Comparison of ENCODE assay signal across 36 cellular contexts in genomic region chr6:2754396-2754795, GRCh38. TPM values are rescaled to one million over a fixed set of nuclear protein-coding genes. Genes with fewer than 3 reads are reported as not detected.
"Had no signal": no experiment of that assay in that cellular context is flagged by ENCODE, and none has a peak within 500 bp of the region (broad histone marks: within the 10 kb centered on the region; RNA-seq: fewer than 3 reads in every experiment).

No MANE protein-coding gene starts in this region.

- H3K36me3 Mint-ChIP-seq: activated CD4-positive, alpha-beta memory T cell treated with anti-CD3 and anti-CD28 coated beads for 36 hours; activated naive CD4-positive, alpha-beta T cell treated with anti-CD3 and anti-CD28 coated beads, Interleukin-2, amount 10 ng/mL, durations not matched to agents 7 days and 5 days; activated naive CD4-positive, alpha-beta T cell treated with anti-CD3 and anti-CD28 coated beads, Interleukin-2, amount 50 U/mL, for 24 hours; activated naive CD8-positive, alpha-beta T cell; activated naive CD8-positive, alpha-beta T cell treated with anti-CD3 and anti-CD28 coated beads, Interleukin-2, amount 10 ng/mL, durations not matched to agents 7 days and 5 days; brain had no signal

- H3K27ac Mint-ChIP-seq: activated B cell treated with CpG ODN at 0.5 μM for 24 hours; activated CD4-positive, alpha-beta memory T cell treated with anti-CD3 and anti-CD28 coated beads for 36 hours; activated CD4-positive, alpha-beta T cell treated with anti-CD3 and anti-CD28 coated beads, Interleukin-2, amount 10 ng/mL, durations not matched to agents 24 days and 14 days; activated CD8-positive, alpha-beta T cell treated with anti-CD3 and anti-CD28 coated beads for 36 hours; activated naive CD4-positive, alpha-beta T cell treated with anti-CD3 and anti-CD28 coated beads, Interleukin-2, amount 10 ng/mL, durations not matched to agents 7 days and 5 days; activated naive CD4-positive, alpha-beta T cell treated with anti-CD3 and anti-CD28 coated beads, Interleukin-2, amount 50 U/mL, for 24 hours; activated naive CD8-positive, alpha-beta T cell; activated naive CD8-positive, alpha-beta T cell treated with anti-CD3 and anti-CD28 coated beads, Interleukin-2, amount 10 ng/mL, durations not matched to agents 7 days and 5 days; activated naive CD8-positive, alpha-beta T cell treated with anti-CD3 and anti-CD28 coated beads, Interleukin-2, amount 50 U/mL, for 24 hours; activated T-cell treated with anti-CD3 and anti-CD28 coated beads, Interleukin-2, amount 50 U/mL, for 72 hours; activated T-helper 1 cell treated with anti-CD3 and anti-CD28 coated beads, Interleukin-12 subunit alpha, Interleukin-12 subunit beta, Interleukin-2, Interleukin-4 antibody, amounts not matched to agents 30 ng/mL and 10 ng/mL and 1 ng/mL, durations not matched to agents 14 hours and 24 hours and 36 hours; activated T-helper 17 cell treated with anti-CD3 and anti-CD28 coated beads, Interleukin-2, amount 50 U/mL, for 72 hours; brain; T-helper 1 cell treated with Interleukin-12 subunit alpha and Interleukin-12 subunit beta and Interleukin-4 antibody, amounts not matched to agents 30 μg/mL and 1 μg/mL, for 36 hours; T-helper 2 cell treated with Interferon-gamma antibody and Interleukin-4, amounts not matched to agents 5 μg/mL and 100 μg/mL, for 36 hours had no signal

- H3K9me3 ChIP-seq: ascending aorta had no signal

- H3K4me1 Mint-ChIP-seq: activated naive CD4-positive, alpha-beta T cell treated with anti-CD3 and anti-CD28 coated beads, Interleukin-2, amount 10 ng/mL, durations not matched to agents 7 days and 5 days; activated T-helper 17 cell treated with anti-CD3 and anti-CD28 coated beads, Interleukin-2, amount 50 U/mL, for 72 hours had no signal

- FAIRE-seq: bronchial epithelial cell, colon, TTC549 had no signal

- H3K4me3 ChIP-seq: ascending aorta, cardiac muscle cell had no signal

- H3K4me3 Mint-ChIP-seq: activated B cell treated with CpG ODN at 0.5 μM for 24 hours; activated CD4-positive, alpha-beta memory T cell treated with anti-CD3 and anti-CD28 coated beads for 36 hours; activated CD4-positive, alpha-beta T cell treated with anti-CD3 and anti-CD28 coated beads, Interleukin-2, amount 10 ng/mL, durations not matched to agents 24 days and 14 days; activated CD8-positive, alpha-beta T cell treated with anti-CD3 and anti-CD28 coated beads for 36 hours; activated naive CD4-positive, alpha-beta T cell treated with anti-CD3 and anti-CD28 coated beads, Interleukin-2, amount 10 ng/mL, durations not matched to agents 7 days and 5 days; activated naive CD4-positive, alpha-beta T cell treated with anti-CD3 and anti-CD28 coated beads, Interleukin-2, amount 50 U/mL, for 24 hours; activated naive CD8-positive, alpha-beta T cell; activated naive CD8-positive, alpha-beta T cell treated with anti-CD3 and anti-CD28 coated beads, Interleukin-2, amount 10 ng/mL, durations not matched to agents 7 days and 5 days; activated naive CD8-positive, alpha-beta T cell treated with anti-CD3 and anti-CD28 coated beads, Interleukin-2, amount 50 U/mL, for 24 hours; activated T-cell treated with anti-CD3 and anti-CD28 coated beads, Interleukin-2, amount 50 U/mL, for 4 hours; activated T-cell treated with anti-CD3 and anti-CD28 coated beads, Interleukin-2, amount 50 U/mL, for 72 hours; activated T-helper 1 cell treated with anti-CD3 and anti-CD28 coated beads, Interleukin-12 subunit alpha, Interleukin-12 subunit beta, Interleukin-2, Interleukin-4 antibody, amounts not matched to agents 30 ng/mL and 10 ng/mL and 1 ng/mL, durations not matched to agents 14 hours and 24 hours and 36 hours; activated T-helper 17 cell treated with anti-CD3 and anti-CD28 coated beads, Interleukin-2, amount 50 U/mL, for 72 hours; brain; central memory CD8-positive, alpha-beta T cell; T-helper 1 cell treated with Interleukin-12 subunit alpha and Interleukin-12 subunit beta and Interleukin-4 antibody, amounts not matched to agents 30 μg/mL and 1 μg/mL, for 36 hours; T-helper 2 cell treated with Interferon-gamma antibody and Interleukin-4, amounts not matched to agents 5 μg/mL and 100 μg/mL, for 36 hours had no signal

- ATAC-seq: activated CD8-positive, alpha-beta T cell treated with anti-CD3 and anti-CD28 coated beads for 36 hours; activated naive CD8-positive, alpha-beta T cell treated with anti-CD3 and anti-CD28 coated beads, Interleukin-2, amount 50 U/mL, for 24 hours; activated T-cell treated with anti-CD3 and anti-CD28 coated beads, Interleukin-2, amount 50 U/mL, for 4 hours; activated T-cell treated with anti-CD3 and anti-CD28 coated beads, Interleukin-2, amount 50 U/mL, for 72 hours; activated T-helper 17 cell treated with anti-CD3 and anti-CD28 coated beads, Interleukin-2, amount 50 U/mL, for 72 hours had no signal

- H3K27ac ChIP-seq: ascending aorta, cardiac muscle cell had no signal

- H3K9me3 Mint-ChIP-seq: activated CD4-positive, alpha-beta memory T cell treated with anti-CD3 and anti-CD28 coated beads for 36 hours; activated CD4-positive, alpha-beta T cell treated with anti-CD3 and anti-CD28 coated beads, Interleukin-2, amount 10 ng/mL, durations not matched to agents 24 days and 14 days; activated CD8-positive, alpha-beta T cell treated with anti-CD3 and anti-CD28 coated beads for 36 hours; activated naive CD4-positive, alpha-beta T cell treated with anti-CD3 and anti-CD28 coated beads, Interleukin-2, amount 10 ng/mL, durations not matched to agents 7 days and 5 days; activated naive CD4-positive, alpha-beta T cell treated with anti-CD3 and anti-CD28 coated beads, Interleukin-2, amount 50 U/mL, for 24 hours; activated T-cell treated with anti-CD3 and anti-CD28 coated beads, Interleukin-2, amount 50 U/mL, for 4 hours; activated T-cell treated with anti-CD3 and anti-CD28 coated beads, Interleukin-2, amount 50 U/mL, for 72 hours; activated T-helper 1 cell treated with anti-CD3 and anti-CD28 coated beads, Interleukin-12 subunit alpha, Interleukin-12 subunit beta, Interleukin-2, Interleukin-4 antibody, amounts not matched to agents 30 ng/mL and 10 ng/mL and 1 ng/mL, durations not matched to agents 14 hours and 24 hours and 36 hours; activated T-helper 17 cell treated with anti-CD3 and anti-CD28 coated beads, Interleukin-2, amount 50 U/mL, for 72 hours; central memory CD8-positive, alpha-beta T cell; T-helper 1 cell treated with Interleukin-12 subunit alpha and Interleukin-12 subunit beta and Interleukin-4 antibody, amounts not matched to agents 30 μg/mL and 1 μg/mL, for 36 hours; T-helper 2 cell treated with Interferon-gamma antibody and Interleukin-4, amounts not matched to agents 5 μg/mL and 100 μg/mL, for 36 hours had no signal

- H3K36me3 ChIP-seq: ascending aorta, cardiac muscle cell had no signal

- H3K27me3 ChIP-seq: ascending aorta, cardiac muscle cell had no signal

- DNase-seq: activated B cell treated with CpG ODN at 0.5 μM for 24 hours; activated CD4-positive, alpha-beta memory T cell treated with anti-CD3 and anti-CD28 coated beads for 36 hours; activated CD4-positive, alpha-beta T cell treated with anti-CD3 and anti-CD28 coated beads for 4 hours; activated CD4-positive, alpha-beta T cell treated with anti-CD3 and anti-CD28 coated beads, Interleukin-2, amount 10 ng/mL, durations not matched to agents 24 days and 14 days; activated CD4-positive, alpha-beta T cell treated with anti-CD3 and anti-CD28 coated beads, Interleukin-2, amount 50 U/mL, for 1 hour; activated CD4-positive, alpha-beta T cell treated with anti-CD3 and anti-CD28 coated beads, Interleukin-2, amount 50 U/mL, for 4 hours; activated CD4-positive, CD25-positive, alpha-beta regulatory T cell treated with anti-CD3 and anti-CD28 coated beads, Interleukin-2, amount 50 U/mL, for 72 hours; activated CD8-positive, alpha-beta memory T cell treated with anti-CD3 and anti-CD28 coated beads, Interleukin-2, amount 50 U/mL, for 4 hours; activated CD8-positive, alpha-beta T cell treated with anti-CD3 and anti-CD28 coated beads for 36 hours; activated gamma-delta T cell; activated naive CD4-positive, alpha-beta T cell treated with anti-CD3 and anti-CD28 coated beads, Interleukin-2, amount 10 ng/mL, durations not matched to agents 7 days and 5 days; activated naive CD4-positive, alpha-beta T cell treated with Interleukin-2 at 50 U/mL for 16 hours; activated naive CD8-positive, alpha-beta T cell treated with anti-CD3 and anti-CD28 coated beads, Interleukin-2, amount 10 ng/mL, durations not matched to agents 7 days and 5 days; activated naive CD8-positive, alpha-beta T cell treated with anti-CD3 and anti-CD28 coated beads, Interleukin-2, amount 50 U/mL, for 24 hours; activated T-cell treated with anti-CD3 and anti-CD28 coated beads for 4 hours; activated T-cell treated with anti-CD3 and anti-CD28 coated beads, Interleukin-2, amount 50 U/mL, for 1 hour; activated T-cell treated with anti-CD3 and anti-CD28 coated beads, Interleukin-2, amount 50 U/mL, for 4 hours; activated T-cell treated with anti-CD3 and anti-CD28 coated beads, Interleukin-2, amount 50 U/mL, for 72 hours; amygdala; anterior cingulate cortex; caudate nucleus; T-helper 2 cell; T-helper 9 cell had no signal

RNA-seq across cellular contexts. Expression of gene MYLK4, which starts 3.7 kb away (rescaled TPM):
- total RNA-seq: ascending aorta had no signal
